8 cellular contexts compared by ENCODE assay signal in the genomic region with DNA sequence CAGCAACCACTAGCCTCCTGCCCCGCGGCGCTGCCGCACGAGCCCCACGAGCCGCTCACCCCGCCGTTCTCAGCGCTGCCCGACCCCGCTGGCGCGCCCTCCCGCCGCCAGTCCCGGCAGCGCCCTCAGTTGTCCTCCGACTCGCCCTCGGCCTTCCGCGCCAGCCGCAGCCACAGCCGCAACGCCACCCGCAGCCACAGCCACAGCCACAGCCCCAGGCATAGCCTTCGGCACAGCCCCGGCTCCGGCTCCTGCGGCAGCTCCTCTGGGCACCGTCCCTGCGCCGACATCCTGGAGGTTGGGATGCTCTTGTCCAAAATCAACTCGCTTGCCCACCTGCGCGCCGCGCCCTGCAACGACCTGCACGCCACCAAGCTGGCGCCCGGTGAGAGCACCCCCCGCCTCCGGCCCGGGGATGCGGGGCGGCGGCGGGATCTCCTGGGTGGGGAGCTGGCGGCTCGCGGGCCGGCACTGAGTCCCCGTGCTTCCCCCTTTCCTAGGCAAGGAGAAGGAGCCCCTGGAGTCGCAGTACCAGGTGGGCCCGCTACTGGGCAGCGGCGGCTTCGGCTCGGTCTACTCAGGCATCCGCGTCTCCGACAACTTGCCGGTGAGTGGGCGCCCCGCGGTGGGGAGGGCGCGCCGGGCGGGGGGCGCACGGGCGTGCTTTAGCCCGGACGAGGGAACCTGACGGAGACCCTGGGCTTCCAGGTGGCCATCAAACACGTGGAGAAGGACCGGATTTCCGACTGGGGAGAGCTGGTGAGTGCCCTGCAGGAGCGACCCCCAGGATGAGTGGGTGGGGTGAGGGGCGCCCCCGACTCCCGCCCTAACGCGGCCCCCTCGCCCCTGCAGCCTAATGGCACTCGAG. TPM values are rescaled to one million over a fixed set of nuclear protein-coding genes. Genes with fewer than 3 reads are reported as not detected.
DNase-seq lines count a peak whose midpoint lies in the region; ATAC-seq, FAIRE-seq and TF ChIP-seq lines count a peak whose summit lies in the region.

No MANE protein-coding gene starts in this region.

- peaks cover 4% of the 10 kb centered on the region for H3K27me3 Mint-ChIP-seq in activated CD8-positive, alpha-beta T cell treated with anti-CD3 and anti-CD28 coated beads, Interleukin-2, amount 10 ng/mL, durations not matched to agents 7 days and 5 days (ENCODE audit: low read depth)
- no peaks in the 10 kb centered on the region for H3K27me3 Mint-ChIP-seq in naive B cell

- ATAC-seq in A549 (peak; percentile 63 to 66), GM18498 (IDR thresholded peaks at IDR 0.05; ENCODE audit: unreplicated experiment) (peak; percentile 32), HG02938 (IDR thresholded peaks at IDR 0.05; ENCODE audit: unreplicated experiment) (peak; percentile 23), naive B cell (ENCODE audit: low read depth in 2 of 2) (peak; percentile 5 to 9)
- ATAC-seq in activated CD8-positive, alpha-beta T cell treated with anti-CD3 and anti-CD28 coated beads, Interleukin-2, amount 10 ng/mL, durations not matched to agents 7 days and 5 days: peak; percentile 8

- peaks cover 36% of the 10 kb centered on the region for H3K4me1 Mint-ChIP-seq in activated CD8-positive, alpha-beta T cell treated with anti-CD3 and anti-CD28 coated beads, Interleukin-2, amount 10 ng/mL, durations not matched to agents 7 days and 5 days (ENCODE audit: low read depth)
- H3K4me1 Mint-ChIP-seq in naive B cell: peaks cover 38 to 55% (median 48%) of the 10 kb centered on the region in 3 donors

- H3K4me2 ChIP-seq in A549: peak overlapping the region; percentile 73

- no peak for TF ChIP-seq EP300 in A549 (IDR thresholded peaks at IDR 0.05)

- H3K4me3 Mint-ChIP-seq in activated CD8-positive, alpha-beta T cell treated with anti-CD3 and anti-CD28 coated beads, Interleukin-2, amount 10 ng/mL, durations not matched to agents 7 days and 5 days: peak overlapping the region; percentile 100
- peak overlapping the region; percentile 90 to 97 (median 92) for H3K4me3 Mint-ChIP-seq in naive B cell

- no peaks in the 10 kb centered on the region for H3K9me3 Mint-ChIP-seq in activated CD8-positive, alpha-beta T cell treated with anti-CD3 and anti-CD28 coated beads, Interleukin-2, amount 10 ng/mL, durations not matched to agents 7 days and 5 days (ENCODE audit: insufficient read depth)
- no peaks in the 10 kb centered on the region for H3K9me3 Mint-ChIP-seq in naive B cell

- POLR2A ChIA-PET in A549 (lab: Yijun Ruan, JAX): interaction anchor here (0.6 to 4.0 kb wide), 17 partner anchors 10 to 575 kb away, joined by 3 to 32 read pairs (median 8); no protein-coding TSS in a partner anchor
- POLR2A ChIA-PET in activated CD8-positive, alpha-beta T cell treated with anti-CD3 and anti-CD28 coated beads, Interleukin-2, amount 10 ng/mL, durations not matched to agents 7 days and 5 days (lab: Charles Lee): interaction anchor here (0.6 to 11.4 kb wide), 23 partner anchors 10 to 575 kb away, joined by 3 to 574 read pairs (median 6); a partner anchor contains a TSS

- peak; percentile 3; the same call in 1 of the 3 replicates for TF ChIP-seq CTCF in A549 (IDR thresholded peaks at IDR 0.05)

- peak overlapping the region; percentile 99 for H3K27ac Mint-ChIP-seq in activated CD8-positive, alpha-beta T cell treated with anti-CD3 and anti-CD28 coated beads, Interleukin-2, amount 10 ng/mL, durations not matched to agents 7 days and 5 days
- H3K27ac Mint-ChIP-seq in naive B cell: peak overlapping the region in 5 of 6 donors; percentile 72 to 98 (median 88)

- peaks cover 50% of the 10 kb centered on the region for H3K36me3 Mint-ChIP-seq in activated CD8-positive, alpha-beta T cell treated with anti-CD3 and anti-CD28 coated beads, Interleukin-2, amount 10 ng/mL, durations not matched to agents 7 days and 5 days (ENCODE audit: low read depth)
- peaks cover 10 to 20% of the 10 kb centered on the region in 2 donors for H3K36me3 Mint-ChIP-seq in naive B cell

- H3K9me3 ChIP-seq in A549: no peaks in the 10 kb centered on the region
- H3K9me3 ChIP-seq in esophagus (ENCODE audit: control insufficient read depth in 2 of 2, insufficient read depth in 1 of 2, low read depth in 1 of 2, low read length in 1 of 2): no peaks in the 10 kb centered on the region

- no peaks in the 10 kb centered on the region for H3K27me3 ChIP-seq in esophagus (ENCODE audit: control insufficient read depth in 1 of 2, insufficient read depth in 2 of 2, low read length in 2 of 2)

- DNase-seq in A549 (ENCODE audit: low read depth in 1 of 2, low spot score in 1 of 2): peak in 1 of 2 experiments; percentile 42
- peak; percentile 76 for DNase-seq in NCI-H2227 (lab: John Stamatoyannopoulos, UW; ENCODE audit: unreplicated experiment)
- DNase-seq in activated CD8-positive, alpha-beta T cell treated with anti-CD3 and anti-CD28 coated beads, Interleukin-2, amount 10 ng/mL, durations not matched to agents 7 days and 5 days: peak; percentile 64
- peak; percentile 49 for DNase-seq in naive B cell
- DNase-seq in ureter (ENCODE audit: low spot score): peak; percentile 70

- TF ChIP-seq POLR2A in A549 (IDR thresholded peaks at IDR 0.05; ENCODE audit: low read length): no peak

- WGBS in A549 (ENCODE audit: missing lambda C conversion rate): 0% methylated on average over 4 of the region's 89 CpGs
- WGBS in esophagus, 2 donors: 0 to 1% methylated on average over 65 to 89 of the region's 89 CpGs

- H3K4me3 ChIP-seq in A549 (peak overlapping the region; percentile 92), esophagus (ENCODE audit: low read depth in 1 of 2, low read length in 2 of 2) (peak overlapping the region; percentile 93 to 99)

- FAIRE-seq in A549 (lab: Jason Lieb, UNC): no peak

- peak overlapping the region; percentile 94 to 97 for H3K27ac ChIP-seq in A549
- peak overlapping the region; percentile 96 to 98 for H3K27ac ChIP-seq in esophagus (ENCODE audit: low read depth in 2 of 2, low read length in 1 of 2)

- H3K4me1 ChIP-seq in A549 (peaks cover 21% of the 10 kb centered on the region), esophagus (ENCODE audit: control insufficient read depth in 2 of 2, insufficient read depth in 2 of 2, low read length in 1 of 2) (no peaks in the 10 kb centered on the region)

- peaks cover 20 to 21% of the 10 kb centered on the region in 2 donors for H3K36me3 ChIP-seq in esophagus (ENCODE audit: control insufficient read depth in 2 of 2, insufficient read depth in 2 of 2, low read length in 1 of 2)

- no peak; a peak in 2 of 5 replicates for TF ChIP-seq RAD21 in A549 (conservative IDR thresholded peaks at IDR 0.05 in 1 of 2, IDR thresholded peaks at IDR 0.05 in 1 of 2)

- CTCF ChIA-PET in A549 (lab: Yijun Ruan, JAX): interaction anchor here (0.8 to 18.4 kb wide), 23 partner anchors 10 to 417 kb away, joined by 3 to 449 read pairs (median 6); no protein-coding TSS in a partner anchor
- CTCF ChIA-PET in activated CD8-positive, alpha-beta T cell treated with anti-CD3 and anti-CD28 coated beads, Interleukin-2, amount 10 ng/mL, durations not matched to agents 7 days and 5 days (lab: Charles Lee): interaction anchor here (1.0 to 18.8 kb wide), 8 partner anchors 12 to 185 kb away, joined by 3 to 584 read pairs (median 28); a partner anchor contains a TSS

TF ChIP-seq in A549, 52 proteins besides CTCF, POLR2A, EP300 and RAD21:
- TF ChIP-seq SMC3 (IDR thresholded peaks at IDR 0.05): peak; percentile 21; the same call in 2 of the 3 replicates
- TF ChIP-seq JUN (IDR thresholded peaks at IDR 0.05): 0 out of 5 replicates have a peak, but pooled peaks of 1 of the 2 experiments have one; percentile 11
- TF ChIP-seq, protein P1, sequence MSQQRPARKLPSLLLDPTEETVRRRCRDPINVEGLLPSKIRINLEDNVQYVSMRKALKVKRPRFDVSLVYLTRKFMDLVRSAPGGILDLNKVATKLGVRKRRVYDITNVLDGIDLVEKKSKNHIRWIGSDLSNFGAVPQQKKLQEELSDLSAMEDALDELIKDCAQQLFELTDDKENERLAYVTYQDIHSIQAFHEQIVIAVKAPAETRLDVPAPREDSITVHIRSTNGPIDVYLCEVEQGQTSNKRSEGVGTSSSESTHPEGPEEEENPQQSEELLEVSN (IDR thresholded peaks at IDR 0.05; ENCODE audit: borderline replicate concordance, low read depth): no peak

RNA-seq across cellular contexts. Expression of a gene that starts 0.6 kb away (rescaled TPM):
- 19.0 and 21.9 TPM in 2 replicates for polyA plus RNA-seq in A549 (2011; rRNA removed)
- polyA plus RNA-seq in A549 (2012; cell fraction: cytosol; rRNA removed): 24.5 and 35.6 TPM in 2 replicates
- 78.3 and 86.2 TPM in 2 replicates for polyA plus RNA-seq in A549 (2012; cell fraction: nucleus; rRNA removed)
- 12.3 to 16.6 TPM (median 15.4 TPM) in 3 replicates for polyA plus RNA-seq in A549 (2017; fragmentation: RNase III; extraction: RNeasy Plus Mini Kit Qiagen cat#74134 plus additional on column Dnase treatment)
- 28.6 and 29.4 TPM in 2 replicates for polyA minus RNA-seq in A549 (2011; rRNA and poly(A)+ RNA removed)
- total RNA-seq in activated CD8-positive, alpha-beta T cell treated with anti-CD3 and anti-CD28 coated beads, Interleukin-2, amount 10 ng/mL, durations not matched to agents 7 days and 5 days: 100 to 1,000 TPM; 432 to 449 TPM
- polyA plus RNA-seq in esophagus: 100 to 1,000 TPM; 174 to 178 TPM
- 10 to 100 TPM; 15.0 to 46.3 (median 24.3) TPM for polyA plus RNA-seq in naive B cell (ENCODE audit: low read depth in 6 of 6)
- total RNA-seq in ureter: 35.0 TPM

Comparison
In these comparisons a context has a peak if more than half of its experiments do, and no peak if none do; other contexts are left out.
1. ATAC-seq: peak in every context shown above with its lines; median percentile 64 in A549; 32 in GM18498; 23 in HG02938; 8 in activated CD8-positive, alpha-beta T cell treated with anti-CD3 and anti-CD28 coated beads, Interleukin-2, amount 10 ng/mL, durations not matched to agents 7 days and 5 days; 7 in naive B cell.